In the genomic region with DNA sequence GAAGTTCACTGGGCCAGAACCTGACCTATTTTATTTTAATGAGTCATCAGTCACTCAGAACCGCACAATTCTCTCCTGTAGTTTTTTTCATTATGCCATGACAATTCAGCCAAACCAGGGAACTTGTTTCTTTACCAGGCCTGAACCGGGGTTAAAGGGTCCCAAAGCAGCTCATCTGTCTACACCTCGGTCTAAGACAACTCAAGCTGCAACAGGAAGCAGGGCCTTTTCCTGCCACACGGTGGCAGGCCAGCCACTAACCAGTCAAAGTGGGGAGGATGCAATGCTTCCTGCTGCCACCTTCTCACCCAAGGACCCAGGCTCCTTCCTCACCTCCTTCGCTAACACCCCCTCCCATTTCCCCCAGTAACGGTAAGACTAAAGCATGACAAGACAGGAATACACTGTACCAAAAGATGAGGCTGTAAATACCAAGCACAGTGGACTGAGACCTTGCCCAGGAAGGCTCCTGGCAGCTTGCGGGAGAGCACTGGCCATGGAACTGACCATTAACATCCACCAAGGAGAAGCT, we compare ENCODE assay signal across 8 cellular contexts. TPM values are rescaled to one million over a fixed set of nuclear protein-coding genes. Genes with fewer than 3 reads are reported as not detected.
DNase-seq lines count a peak whose midpoint lies in the region; ATAC-seq and TF ChIP-seq lines count a peak whose summit lies in the region.

No MANE protein-coding gene starts in this region.

- POLR2A ChIA-PET in OCI-LY7 (lab: Charles Lee), result interaction anchor here (1.2 to 4.8 kb wide), 3 partner anchors 15 to 57 kb away, joined by 3 to 28 read pairs (median 5); partner anchors contain the start of gene ACKR3

- H3K4me1 ChIP-seq in OCI-LY7 (ENCODE audit: insufficient read depth, low read length, poor library complexity, severe bottlenecking) (peaks cover 12% of the 10 kb centered on the region), ovary (ENCODE audit: insufficient read depth) (no peaks in the 10 kb centered on the region), upper lobe of right lung (no peaks in the 10 kb centered on the region)

- TF ChIP-seq EP300 in ovary (IDR thresholded peaks at IDR 0.05), result no peak

- H3K27ac ChIP-seq in OCI-LY7 (ENCODE audit: low read depth, low read length, poor library complexity, severe bottlenecking) (no peak overlapping the region), ovary (no peak overlapping the region), upper lobe of right lung (no peak overlapping the region)

- H3K4me3 ChIP-seq in OCI-LY7 (ENCODE audit: low read depth, low read length, poor library complexity, severe bottlenecking) (no peak overlapping the region), fibroblast of pulmonary artery (replicated peaks; ENCODE audit: low read depth, low read length) (no peak overlapping the region), ovary (no peak overlapping the region), upper lobe of right lung (no peak overlapping the region)

- intact Hi-C loops in OCI-LY7 (cut with micrococcal nuclease; ENCODE audit: unreplicated experiment) (loop anchor here (1.0 to 5.0 kb wide), 3 partner anchors 56 to 547 kb away; partner anchors contain the start of gene ACKR3), ovary (cut with DNase I) (loop anchor here in 2 of 4 donors (5.0 kb wide), 2 partner anchors 514 to 549 kb away; no protein-coding TSS in a partner anchor), upper lobe of right lung (cut with DNase I) (no loop called here)

- H3K9me3 ChIP-seq in OCI-LY7 (ENCODE audit: low read length) (no peaks in the 10 kb centered on the region), ovary (no peaks in the 10 kb centered on the region), upper lobe of right lung (no peaks in the 10 kb centered on the region)

- BruUV-seq in OCI-LY7 (replicated peaks; lab: Mats Ljungman, UMichigan), result no TSS peak

- no peaks in the 10 kb centered on the region for H3K79me2 ChIP-seq in OCI-LY7 (ENCODE audit: insufficient read depth, low read depth, low read length)

- H3K36me3 ChIP-seq in OCI-LY7 (ENCODE audit: insufficient read depth, low read length), result no peaks in the 10 kb centered on the region
- no peaks in the 10 kb centered on the region for H3K36me3 ChIP-seq in ovary
- no peaks in the 10 kb centered on the region for H3K36me3 ChIP-seq in upper lobe of right lung

- ATAC-seq in HG02870 (IDR thresholded peaks at IDR 0.05; ENCODE audit: unreplicated experiment), result peak; percentile 63
- ATAC-seq in upper lobe of right lung, result peak; percentile 92

- no peaks in the 10 kb centered on the region for H3K27me3 ChIP-seq in ovary
- H3K27me3 ChIP-seq in upper lobe of right lung, result no peaks in the 10 kb centered on the region

- CTCF ChIA-PET in OCI-LY7 (lab: Charles Lee; ENCODE audit: unreplicated experiment), result interaction anchor here (0.5 to 4.0 kb wide), 3 partner anchors 33 to 57 kb away, joined by 3 to 45 read pairs (median 4); partner anchors contain the start of gene ACKR3

- H3K9me2 ChIP-seq in OCI-LY7 (ENCODE audit: insufficient read depth, low read length), result no peaks in the 10 kb centered on the region

- H4K20me1 ChIP-seq in OCI-LY7 (ENCODE audit: insufficient read depth, low read length), result no peaks in the 10 kb centered on the region

- DNase-seq in NCI-H2029 (lab: John Stamatoyannopoulos, UW), result peak; percentile 29
- DNase-seq in NCI-H2029 treated with DMSO at 0.1 percent for 48 hours (lab: John Stamatoyannopoulos, UW), result no peak
- peak; percentile 86 for DNase-seq in OCI-LY7 (ENCODE audit: low spot score)
- peak; percentile 74 for DNase-seq in activated T-cell treated with anti-CD3 and anti-CD28 coated beads, Interleukin-2, amount 50 U/mL, for 1 hour
- DNase-seq in fibroblast of pulmonary artery (ENCODE audit: low read depth), result peak; percentile 57
- DNase-seq in ovary, result peak; percentile 32 to 71 (median 56)
- DNase-seq in upper lobe of right lung, result peak; percentile 78

- peak; percentile 95 for TF ChIP-seq CTCF in OCI-LY7 (conservative IDR thresholded peaks at IDR 0.05; ENCODE audit: low read length)
- peak; percentile 91 for TF ChIP-seq CTCF in fibroblast of pulmonary artery (IDR thresholded peaks at IDR 0.05; ENCODE audit: low read length, missing control alignments)
- TF ChIP-seq CTCF in ovary (IDR thresholded peaks at IDR 0.05), result peak; percentile 45 to 64 (median 51)
- peak; percentile 87 for TF ChIP-seq CTCF in upper lobe of right lung (IDR thresholded peaks at IDR 0.05)

- H3K4me2 ChIP-seq in OCI-LY7 (ENCODE audit: low read length), result 0 out of 2 replicates have a peak overlapping the region, but pooled peaks have one; percentile 15

- 19 to 27% (median 27%) methylated on average over 7 of the region's 7 CpGs for WGBS in ovary, 3 donors

- no peak for TF ChIP-seq POLR2A in ovary (IDR thresholded peaks at IDR 0.05)

- H2AFZ ChIP-seq in OCI-LY7 (ENCODE audit: low read length), result peak overlapping the region; percentile 65

RNA-seq across cellular contexts. Expression of gene ACKR3, which starts 56.7 kb away (rescaled TPM):
- total RNA-seq in OCI-LY7 (2014; rRNA removed; shearing (Covaris generic)), result 1.5 and 2.1 TPM in 2 replicates
- 0.33 and 0.46 TPM in 2 replicates for total RNA-seq in OCI-LY7 (2022)
- 10 to 100 TPM in 2 of 7 donors, 1 to 10 TPM in 5; 4.6 to 22.7 (median 7.4) TPM for total RNA-seq in ovary
- 10 to 100 TPM; 16.1 to 22.2 TPM for polyA plus RNA-seq in ovary
- total RNA-seq in upper lobe of right lung, result 9.1 TPM
